In genomic region chr4:169379688-169380087, GRCh38 we compare ENCODE assay signal across 26 cellular contexts.
"Had no signal": no experiment of that assay in that cellular context is flagged by ENCODE, and none has a peak within 500 bp of the region (broad histone marks: within the 10 kb centered on the region; RNA-seq: fewer than 3 reads in every experiment).

No MANE protein-coding gene starts in this region.

- H3K36me3 ChIP-seq: colonic mucosa, esophagus muscularis mucosa, esophagus squamous epithelium, gastrocnemius medialis, gastroesophageal sphincter, heart left ventricle, heart right ventricle had no signal

- H3K27me3 ChIP-seq: colonic mucosa, dorsolateral prefrontal cortex, esophagus muscularis mucosa, esophagus squamous epithelium, foreskin keratinocyte, gastrocnemius medialis, gastroesophageal sphincter, heart left ventricle, heart right ventricle had no signal

- ATAC-seq: effector memory CD8-positive, alpha-beta T cell; esophagus mucosa; foreskin keratinocyte; gastrocnemius medialis; gastroesophageal sphincter; heart left ventricle; heart right ventricle had no signal

- FAIRE-seq: endometrium, endothelial cell of umbilical vein had no signal

- DNase-seq: colonic mucosa; cortex of kidney; dermis blood vessel endothelial cell; dorsolateral prefrontal cortex; effector CD4-positive, alpha-beta T cell; effector CD8-positive, alpha-beta T cell; effector memory CD4-positive, alpha-beta T cell; effector memory CD8-positive, alpha-beta T cell; endodermal cell; erythroblast; esophagus squamous epithelium; foreskin fibroblast; foreskin keratinocyte; foreskin melanocyte; gastrocnemius medialis; glutamatergic neuron; head of caudate nucleus; heart left ventricle; heart right ventricle had no signal

- H3K4me1 ChIP-seq: colonic mucosa, esophagus muscularis mucosa, esophagus squamous epithelium, gastrocnemius medialis, gastroesophageal sphincter, heart left ventricle, heart right ventricle had no signal

- H3K4me3 ChIP-seq: colonic mucosa, coronary artery, dorsolateral prefrontal cortex, esophagus muscularis mucosa, esophagus squamous epithelium, gastrocnemius medialis, gastroesophageal sphincter, heart left ventricle, heart right ventricle had no signal

- H3K27ac ChIP-seq: colonic mucosa, coronary artery, dorsolateral prefrontal cortex, epithelial cell of prostate, esophagus muscularis mucosa, esophagus squamous epithelium, foreskin keratinocyte, gastrocnemius medialis, gastroesophageal sphincter, heart left ventricle, heart right ventricle had no signal

- H3K9me3 ChIP-seq: colonic mucosa had no signal
